ENCODE assay signal across 16 cellular contexts in genomic region chr1:109669246-109669948, GRCh38. TPM values are rescaled to one million over a fixed set of nuclear protein-coding genes. Genes with fewer than 3 reads are reported as not detected.
DNase-seq lines count a peak whose midpoint lies in the region; ATAC-seq and TF ChIP-seq lines count a peak whose summit lies in the region.
"Had no signal": no experiment of that assay in that cellular context is flagged by ENCODE, and none has a peak within 500 bp of the region (broad histone marks: within the 10 kb centered on the region; RNA-seq: fewer than 3 reads in every experiment).

No MANE protein-coding gene starts in this region.

- H3K36me3 Mint-ChIP-seq in CD14-positive monocyte (peaks cover 2 to 3% of the 10 kb centered on the region in 2 donors), natural killer cell (no peaks in the 10 kb centered on the region)
- peaks cover 12% of the 10 kb centered on the region for H3K36me3 Mint-ChIP-seq in activated T-helper 2 cell treated with anti-CD3 and anti-CD28 coated beads, Interferon-gamma antibody, Interleukin-2, Interleukin-4, amounts not matched to agents 10 μg/mL and 5 μg/mL and 100 μg/mL, durations not matched to agents 14 hours and 24 hours and 36 hours (ENCODE audit: low read depth)

- H3K9me3 Mint-ChIP-seq in CD14-positive monocyte: peaks cover 0 to 8% (median 0%) of the 10 kb centered on the region in 7 donors
- no peaks in the 10 kb centered on the region for H3K9me3 Mint-ChIP-seq in activated T-helper 2 cell treated with anti-CD3 and anti-CD28 coated beads, Interferon-gamma antibody, Interleukin-2, Interleukin-4, amounts not matched to agents 10 μg/mL and 5 μg/mL and 100 μg/mL, durations not matched to agents 14 hours and 24 hours and 36 hours
- H3K9me3 Mint-ChIP-seq in natural killer cell: no peaks in the 10 kb centered on the region

- TF ChIP-seq POLR2A in gastroesophageal sphincter (IDR thresholded peaks at IDR 0.05): no peak

- H3K27ac Mint-ChIP-seq in CD14-positive monocyte (peak overlapping the region in 1 of 7 donors; percentile 68), natural killer cell (peak overlapping the region; percentile 14 to 88)
- H3K27ac Mint-ChIP-seq in activated T-helper 2 cell treated with anti-CD3 and anti-CD28 coated beads, Interferon-gamma antibody, Interleukin-2, Interleukin-4, amounts not matched to agents 10 μg/mL and 5 μg/mL and 100 μg/mL, durations not matched to agents 14 hours and 24 hours and 36 hours: peak overlapping the region; percentile 71

- H3K4me3 ChIP-seq in gastroesophageal sphincter (no peak overlapping the region), dorsolateral prefrontal cortex (no peak overlapping the region)
- no peak overlapping the region for H3K4me3 ChIP-seq in effector memory CD4-positive, alpha-beta T cell (ENCODE audit: insufficient read depth, low read depth, low read length, poor library complexity, severe bottlenecking)

- peaks cover 3 to 10% (median 4%) of the 10 kb centered on the region in 3 donors for H3K27me3 Mint-ChIP-seq in CD14-positive monocyte (ENCODE audit: low read depth in 3 of 3)
- no peaks in the 10 kb centered on the region for H3K27me3 Mint-ChIP-seq in activated T-helper 2 cell treated with anti-CD3 and anti-CD28 coated beads, Interferon-gamma antibody, Interleukin-2, Interleukin-4, amounts not matched to agents 10 μg/mL and 5 μg/mL and 100 μg/mL, durations not matched to agents 14 hours and 24 hours and 36 hours (ENCODE audit: low read depth)
- no peaks in the 10 kb centered on the region for H3K27me3 Mint-ChIP-seq in natural killer cell (ENCODE audit: low read depth in 2 of 2)

- DNase-seq in CD14-positive monocyte (ENCODE audit: low spot score): no peak
- peak; percentile 2 for DNase-seq in GM13977 (ENCODE audit: low spot score)
- no peak for DNase-seq in activated T-helper 2 cell treated with anti-CD3 and anti-CD28 coated beads, Interferon-gamma antibody, Interleukin-2, Interleukin-4, amounts not matched to agents 10 μg/mL and 5 μg/mL and 100 μg/mL, durations not matched to agents 14 hours and 24 hours and 36 hours (ENCODE audit: low spot score)
- peak; percentile 28 for DNase-seq in natural killer cell
- DNase-seq in effector memory CD4-positive, alpha-beta T cell: no peak
- no peak for DNase-seq in dorsolateral prefrontal cortex
- DNase-seq: colonic mucosa, foreskin keratinocyte, GM23248, left lung had no signal

- H3K27ac ChIP-seq in gastroesophageal sphincter: no peak overlapping the region
- H3K27ac ChIP-seq in effector memory CD4-positive, alpha-beta T cell (ENCODE audit: insufficient read depth, low read length, poor library complexity, severe bottlenecking): no peak overlapping the region
- H3K27ac ChIP-seq in dorsolateral prefrontal cortex: no peak overlapping the region
- H3K27ac ChIP-seq: BLaER1 treated with 17β-estradiol and CSF1 and Interleukin-3, amounts not matched to agents 10 nM and 100 nM; colonic mucosa; foreskin keratinocyte; GM23248; left lung; parathyroid adenoma; VCaP had no signal

- no peak for TF ChIP-seq EP300 in gastroesophageal sphincter (IDR thresholded peaks at IDR 0.05)

- ATAC-seq in natural killer cell (peak; percentile 21 to 42 (median 37)), gastroesophageal sphincter (no peak), GM18861 (IDR thresholded peaks at IDR 0.05; ENCODE audit: unreplicated experiment) (no peak)
- ATAC-seq: activated naive CD4-positive, alpha-beta T cell treated with anti-CD3 and anti-CD28 coated beads, Interleukin-2, amount 50 U/mL, for 72 hours; foreskin keratinocyte; left lung had no signal

- in situ Hi-C loops in GM13977 (cut with MboI; ENCODE audit: low pct_unique_long_range_greater_than_20kb, low sequenced_read_pairs, unreplicated experiment): no loop called here

- intact Hi-C loops in CD14-positive monocyte (cut with micrococcal nuclease): no loop called here
- intact Hi-C loops in activated T-helper 2 cell treated with anti-CD3 and anti-CD28 coated beads, Interferon-gamma antibody, Interleukin-2, Interleukin-4, amounts not matched to agents 10 μg/mL and 5 μg/mL and 100 μg/mL, durations not matched to agents 14 hours and 24 hours and 36 hours (cut with micrococcal nuclease): no loop called here
- intact Hi-C loops in natural killer cell (cut with micrococcal nuclease): no loop called here
- intact Hi-C loops in dorsolateral prefrontal cortex (cut with DNase I): no loop called here

- H3K27me3 ChIP-seq in gastroesophageal sphincter (no peaks in the 10 kb centered on the region), dorsolateral prefrontal cortex (no peaks in the 10 kb centered on the region)
- no peaks in the 10 kb centered on the region for H3K27me3 ChIP-seq in effector memory CD4-positive, alpha-beta T cell (replicated peaks; ENCODE audit: control insufficient read depth, insufficient read depth, low read length, poor library complexity, severe bottlenecking)
- H3K27me3 ChIP-seq: BLaER1 treated with 17β-estradiol and CSF1 and Interleukin-3, amounts not matched to agents 10 nM and 100 nM; colonic mucosa; foreskin keratinocyte; left lung had no signal

- peak overlapping the region; percentile 51 to 76 for H3K4me3 Mint-ChIP-seq in CD14-positive monocyte
- H3K4me3 Mint-ChIP-seq in activated T-helper 2 cell treated with anti-CD3 and anti-CD28 coated beads, Interferon-gamma antibody, Interleukin-2, Interleukin-4, amounts not matched to agents 10 μg/mL and 5 μg/mL and 100 μg/mL, durations not matched to agents 14 hours and 24 hours and 36 hours (ENCODE audit: low read depth): peak overlapping the region; percentile 70
- H3K4me3 Mint-ChIP-seq in natural killer cell: peak overlapping the region; percentile 65

- H3K4me1 ChIP-seq in gastroesophageal sphincter: peaks cover 0 to 18% (median 3%) of the 10 kb centered on the region in 3 donors
- H3K4me1 ChIP-seq in effector memory CD4-positive, alpha-beta T cell (ENCODE audit: control insufficient read depth, insufficient read depth, low read length, poor library complexity, severe bottlenecking): peaks cover 11% of the 10 kb centered on the region
- H3K4me1 ChIP-seq: colonic mucosa, parathyroid adenoma had no signal

- H3K9me3 ChIP-seq in gastroesophageal sphincter: no peaks in the 10 kb centered on the region
- H3K9me3 ChIP-seq in effector memory CD4-positive, alpha-beta T cell (ENCODE audit: control insufficient read depth, low read length): no peaks in the 10 kb centered on the region
- H3K9me3 ChIP-seq: BLaER1 treated with 17β-estradiol and CSF1 and Interleukin-3, amounts not matched to agents 10 nM and 100 nM; colonic mucosa; left lung had no signal

- H3K36me3 ChIP-seq in gastroesophageal sphincter: peaks cover 0 to 39% of the 10 kb centered on the region in 2 donors
- no peaks in the 10 kb centered on the region for H3K36me3 ChIP-seq in effector memory CD4-positive, alpha-beta T cell (ENCODE audit: control insufficient read depth, insufficient read depth, low read length)
- H3K36me3 ChIP-seq: BLaER1 treated with 17β-estradiol and CSF1 and Interleukin-3, amounts not matched to agents 10 nM and 100 nM; colonic mucosa had no signal

- peaks cover 22% of the 10 kb centered on the region for H3K4me1 Mint-ChIP-seq in CD14-positive monocyte
- peaks cover 24% of the 10 kb centered on the region for H3K4me1 Mint-ChIP-seq in activated T-helper 2 cell treated with anti-CD3 and anti-CD28 coated beads, Interferon-gamma antibody, Interleukin-2, Interleukin-4, amounts not matched to agents 10 μg/mL and 5 μg/mL and 100 μg/mL, durations not matched to agents 14 hours and 24 hours and 36 hours (ENCODE audit: low read depth)
- H3K4me1 Mint-ChIP-seq in natural killer cell: peaks cover 10 to 25% of the 10 kb centered on the region in 2 donors

- TF ChIP-seq CTCF in CD14-positive monocyte (IDR thresholded peaks at IDR 0.05): no peak
- TF ChIP-seq CTCF in GM13977 (IDR thresholded peaks at IDR 0.05; ENCODE audit: extremely low read depth, insufficient read depth, missing control alignments): no peak
- no peak for TF ChIP-seq CTCF in natural killer cell (IDR thresholded peaks at IDR 0.05)
- TF ChIP-seq CTCF in gastroesophageal sphincter (IDR thresholded peaks at IDR 0.05): no peak
- TF ChIP-seq CTCF in dorsolateral prefrontal cortex (IDR thresholded peaks at IDR 0.05 in 54 of 56, conservative IDR thresholded peaks at IDR 0.05 in 2 of 56; ENCODE audit: low read depth in 1 of 56, partially characterized antibody in 56 of 56): no peak

- 92 to 93% methylated on average over 10 to 18 of the region's 22 CpGs for WGBS in gastroesophageal sphincter (ENCODE audit: low coverage in 1 of 2), 2 donors

RNA-seq across cellular contexts. Expression of gene GSTM2, which starts 1.5 kb away (rescaled TPM):
- 1 to 10 TPM; 1.5 to 6.3 TPM for polyA plus RNA-seq in CD14-positive monocyte
- 30.1 and 32.3 TPM in 2 replicates for total RNA-seq in activated T-helper 2 cell treated with anti-CD3 and anti-CD28 coated beads, Interferon-gamma antibody, Interleukin-2, Interleukin-4, amounts not matched to agents 10 μg/mL and 5 μg/mL and 100 μg/mL, durations not matched to agents 14 hours and 24 hours and 36 hours
- total RNA-seq in natural killer cell (100 to 1,000 TPM; 142 to 315 (median 205) TPM), gastroesophageal sphincter (10 to 100 TPM; 10.4 to 93.7 (median 42.2) TPM), dorsolateral prefrontal cortex (100 to 1,000 TPM in 9 of 120 experiments, 10 to 100 TPM in 111; 32.2 to 150 (median 73.7) TPM)

RNA-seq across cellular contexts. Expression of gene GSTM4, which starts 13.5 kb away (rescaled TPM):
- polyA plus RNA-seq in CD14-positive monocyte: 10 to 100 TPM; 11.9 to 15.9 TPM
- total RNA-seq in activated T-helper 2 cell treated with anti-CD3 and anti-CD28 coated beads, Interferon-gamma antibody, Interleukin-2, Interleukin-4, amounts not matched to agents 10 μg/mL and 5 μg/mL and 100 μg/mL, durations not matched to agents 14 hours and 24 hours and 36 hours: 13.6 and 13.9 TPM in 2 replicates
- total RNA-seq in natural killer cell (10 to 100 TPM; 20.5 to 48.8 (median 47.1) TPM), gastroesophageal sphincter (10 to 100 TPM; 21.4 to 71.0 (median 42.4) TPM), dorsolateral prefrontal cortex (10 to 100 TPM; 22.6 to 66.7 (median 45.4) TPM)

RNA-seq across cellular contexts. Expression of gene GSTM1, which starts 18.2 kb away (rescaled TPM):
- 10 to 100 TPM; 13.5 to 27.7 TPM for polyA plus RNA-seq in CD14-positive monocyte
- total RNA-seq in activated T-helper 2 cell treated with anti-CD3 and anti-CD28 coated beads, Interferon-gamma antibody, Interleukin-2, Interleukin-4, amounts not matched to agents 10 μg/mL and 5 μg/mL and 100 μg/mL, durations not matched to agents 14 hours and 24 hours and 36 hours: 112 and 113 TPM in 2 replicates
- total RNA-seq in natural killer cell (10 to 100 TPM in 2 of 3 donors, not detected in 1; 31.9 to 34.7 TPM), gastroesophageal sphincter (10 to 100 TPM in 1 of 4 donors, not detected in 3; 33.1 TPM), dorsolateral prefrontal cortex (100 to 1,000 TPM in 3 of 120 experiments, 10 to 100 TPM in 50, 1 to 10 TPM in 2, under 1 TPM in 6, not detected in 59; 0.52 to 114 (median 44.1) TPM)
- total RNA-seq: GM23248 had no signal
- polyA plus RNA-seq: GM23248 had no signal

RNA-seq across cellular contexts. Expression of gene GSTM5, which starts 42.7 kb away (rescaled TPM):
- polyA plus RNA-seq in CD14-positive monocyte: not detected
- total RNA-seq in activated T-helper 2 cell treated with anti-CD3 and anti-CD28 coated beads, Interferon-gamma antibody, Interleukin-2, Interleukin-4, amounts not matched to agents 10 μg/mL and 5 μg/mL and 100 μg/mL, durations not matched to agents 14 hours and 24 hours and 36 hours: 0.09 and 0.46 TPM in 2 replicates
- total RNA-seq in natural killer cell: under 1 TPM in 2 of 3 donors, not detected in 1; 0.07 to 0.35 TPM
- 1 to 10 TPM; 2.7 to 9.2 (median 6.3) TPM for total RNA-seq in gastroesophageal sphincter
- total RNA-seq in dorsolateral prefrontal cortex: 100 to 1,000 TPM in 1 of 120 experiments, 10 to 100 TPM in 97, 1 to 10 TPM in 22; 1.8 to 148 (median 23.0) TPM
- total RNA-seq: foreskin keratinocyte had no signal
- polyA plus RNA-seq: foreskin keratinocyte had no signal

RNA-seq across cellular contexts. Expression of gene AMPD2, which starts 49.8 kb away (rescaled TPM):
- 100 to 1,000 TPM in 1 of 2 donors, 10 to 100 TPM in 1; 75.0 to 117 TPM for polyA plus RNA-seq in CD14-positive monocyte
- total RNA-seq in activated T-helper 2 cell treated with anti-CD3 and anti-CD28 coated beads, Interferon-gamma antibody, Interleukin-2, Interleukin-4, amounts not matched to agents 10 μg/mL and 5 μg/mL and 100 μg/mL, durations not matched to agents 14 hours and 24 hours and 36 hours: 77.5 and 78.4 TPM in 2 replicates
- 100 to 1,000 TPM; 200 to 271 (median 243) TPM for total RNA-seq in natural killer cell
- total RNA-seq in gastroesophageal sphincter: 10 to 100 TPM; 28.9 to 38.0 (median 35.6) TPM
- total RNA-seq in dorsolateral prefrontal cortex: 100 to 1,000 TPM in 94 of 120 experiments, 10 to 100 TPM in 26; 65.7 to 181 (median 115) TPM

Comparison
In these comparisons a context has a peak if more than half of its experiments do, and no peak if none do; other contexts are left out.
1. DNase-seq: peak in GM13977 (single experiment) and natural killer cell (single experiment); none in CD14-positive monocyte (single experiment), activated T-helper 2 cell treated with anti-CD3 and anti-CD28 coated beads, Interferon-gamma antibody, Interleukin-2, Interleukin-4, amounts not matched to agents 10 μg/mL and 5 μg/mL and 100 μg/mL, durations not matched to agents 14 hours and 24 hours and 36 hours (single experiment), effector memory CD4-positive, alpha-beta T cell (0 of 3) and dorsolateral prefrontal cortex (0 of 10).
2. ATAC-seq: peak in natural killer cell (3 of 3); none in gastroesophageal sphincter (single experiment) and GM18861 (single experiment).
3. Peak in every context shown above with its lines, with median percentiles within 50 percentile points of each other: H3K4me3 Mint-ChIP-seq.